12 cellular contexts compared by ENCODE assay signal in the genomic region with DNA sequence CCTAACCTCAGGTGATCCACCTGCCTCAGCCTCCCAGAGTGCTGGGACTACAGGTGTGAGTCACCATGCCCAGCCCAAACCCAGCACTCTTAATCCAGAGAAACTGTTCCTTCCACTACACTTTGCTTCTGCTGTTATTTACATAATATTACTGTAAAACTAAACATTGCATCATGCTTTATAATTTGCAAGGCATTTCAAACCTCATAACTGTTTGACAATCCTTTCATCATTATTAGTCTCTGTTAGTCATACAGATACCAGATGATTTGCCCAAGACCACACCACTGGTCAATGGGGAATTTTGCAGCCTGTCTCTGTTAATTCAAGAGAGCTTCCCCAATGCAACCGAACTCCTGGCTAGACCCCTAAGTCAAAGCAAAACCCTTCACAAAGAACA.
A peak's percentile ranks its signal among the peaks of the same experiment; 100 is the strongest.
DNase-seq lines count a peak whose midpoint lies in the region; ATAC-seq lines count a peak whose summit lies in the region.
"Had no signal": no experiment of that assay in that cellular context is flagged by ENCODE, and none has a peak within 500 bp of the region (broad histone marks: within the 10 kb centered on the region; RNA-seq: fewer than 3 reads in every experiment).

No MANE protein-coding gene starts in this region.

- no peak overlapping the region for H3K4me3 Mint-ChIP-seq in activated CD4-positive, alpha-beta memory T cell treated with anti-CD3 and anti-CD28 coated beads, Interleukin-2, amount 10 ng/mL, durations not matched to agents 7 days and 5 days
- H3K4me3 Mint-ChIP-seq: T-cell had no signal

- no peak overlapping the region for H3K27ac Mint-ChIP-seq in activated CD4-positive, alpha-beta memory T cell treated with anti-CD3 and anti-CD28 coated beads, Interleukin-2, amount 10 ng/mL, durations not matched to agents 7 days and 5 days
- H3K27ac Mint-ChIP-seq: T-cell had no signal

- POLR2A ChIA-PET in activated CD4-positive, alpha-beta memory T cell treated with anti-CD3 and anti-CD28 coated beads, Interleukin-2, amount 10 ng/mL, durations not matched to agents 7 days and 5 days (lab: Charles Lee), result no interaction called here

- ATAC-seq in GM18508 (IDR thresholded peaks at IDR 0.05; ENCODE audit: insufficient read depth, unreplicated experiment), result peak; percentile 74
- ATAC-seq: body of pancreas, T-cell had no signal

- H3K27me3 Mint-ChIP-seq in activated CD4-positive, alpha-beta memory T cell treated with anti-CD3 and anti-CD28 coated beads, Interleukin-2, amount 10 ng/mL, durations not matched to agents 7 days and 5 days, result no peaks in the 10 kb centered on the region

- H3K4me1 Mint-ChIP-seq in activated CD4-positive, alpha-beta memory T cell treated with anti-CD3 and anti-CD28 coated beads, Interleukin-2, amount 10 ng/mL, durations not matched to agents 7 days and 5 days, result no peaks in the 10 kb centered on the region
- H3K4me1 Mint-ChIP-seq: T-cell had no signal

- H3K9me3 Mint-ChIP-seq in activated CD4-positive, alpha-beta memory T cell treated with anti-CD3 and anti-CD28 coated beads, Interleukin-2, amount 10 ng/mL, durations not matched to agents 7 days and 5 days, result no peaks in the 10 kb centered on the region
- H3K9me3 Mint-ChIP-seq: T-cell had no signal

- CTCF ChIA-PET in activated CD4-positive, alpha-beta memory T cell treated with anti-CD3 and anti-CD28 coated beads, Interleukin-2, amount 10 ng/mL, durations not matched to agents 7 days and 5 days (lab: Charles Lee), result no interaction called here

- DNase-seq in HCEC 1CT, result peak; percentile 79
- peak; percentile 26 for DNase-seq in LHCN-M2 (ENCODE audit: low read depth)
- DNase-seq in iris pigment epithelial cell (ENCODE audit: low read depth), result peak; percentile 60
- DNase-seq in activated effector memory CD4-positive, alpha-beta T cell treated with Interleukin-2 at 50 U/mL for 16 hours, result no peak
- DNase-seq in activated CD4-positive, alpha-beta memory T cell treated with anti-CD3 and anti-CD28 coated beads, Interleukin-2, amount 10 ng/mL, durations not matched to agents 7 days and 5 days, result no peak
- DNase-seq in NCI-H2107 treated with DMSO at 0.1 percent for 48 hours (lab: John Stamatoyannopoulos, UW; ENCODE audit: unreplicated experiment), result no peak
- DNase-seq: activated CD4-positive, alpha-beta T cell treated with anti-CD3 and anti-CD28 coated beads for 48 hours; body of pancreas; NCI-H1105; NCI-H345; T-cell had no signal

- H3K36me3 Mint-ChIP-seq in activated CD4-positive, alpha-beta memory T cell treated with anti-CD3 and anti-CD28 coated beads, Interleukin-2, amount 10 ng/mL, durations not matched to agents 7 days and 5 days (ENCODE audit: low read depth), result no peaks in the 10 kb centered on the region
- H3K36me3 Mint-ChIP-seq: T-cell had no signal

Comparison
In these comparisons a context has a peak if more than half of its experiments do, and no peak if none do; other contexts are left out.
1. DNase-seq: peak in HCEC 1CT (single experiment), LHCN-M2 (single experiment) and iris pigment epithelial cell (single experiment); none in activated effector memory CD4-positive, alpha-beta T cell treated with Interleukin-2 at 50 U/mL for 16 hours (single experiment), activated CD4-positive, alpha-beta memory T cell treated with anti-CD3 and anti-CD28 coated beads, Interleukin-2, amount 10 ng/mL, durations not matched to agents 7 days and 5 days (single experiment) and NCI-H2107 treated with DMSO at 0.1 percent for 48 hours (single experiment).